ENCODE assay signal across 1 cellular context in genomic region chr10:98461500-98461842, GRCh38.
TF ChIP-seq lines count a peak whose summit lies in the region.

No MANE protein-coding gene starts in this region.

TF ChIP-seq in HepG2, 621 proteins besides CTCF, POLR2A, EP300 and RAD21:
- no peak for TF ChIP-seq ZSCAN29 (CRISPR knock-in tag; conservative IDR thresholded peaks at IDR 0.05)
- no peak for TF ChIP-seq NR1H2 (CRISPR knock-in tag; IDR thresholded peaks at IDR 0.05; ENCODE audit: borderline replicate concordance, low read depth)
- no peak for TF ChIP-seq KDM3A (CRISPR knock-in tag; IDR thresholded peaks at IDR 0.05; ENCODE audit: low read depth)
- no peak for TF ChIP-seq FOXM1 (CRISPR knock-in tag; IDR thresholded peaks at IDR 0.05)
- no peak for TF ChIP-seq RBM22 (optimal IDR thresholded peaks at IDR 0.05; ENCODE audit: low read length)
- no peak for TF ChIP-seq MEIS2 (CRISPR knock-in tag; IDR thresholded peaks at IDR 0.05)
- TF ChIP-seq HHEX (CRISPR knock-in tag; IDR thresholded peaks at IDR 0.05), result no peak
- no peak for TF ChIP-seq NCOR1 (IDR thresholded peaks at IDR 0.05; ENCODE audit: borderline replicate concordance, low read length)
- no peak for TF ChIP-seq BRD4 (CRISPR knock-in tag; IDR thresholded peaks at IDR 0.05)
- no peak for TF ChIP-seq SOX6 (IDR thresholded peaks at IDR 0.05)
- no peak for TF ChIP-seq SOX6 (CRISPR knock-in tag; IDR thresholded peaks at IDR 0.05)
- no peak for TF ChIP-seq ZKSCAN5 (CRISPR knock-in tag; IDR thresholded peaks at IDR 0.05)
- no peak for TF ChIP-seq ZXDC (CRISPR knock-in tag; IDR thresholded peaks at IDR 0.05)
- TF ChIP-seq NFE2L1 (CRISPR knock-in tag; IDR thresholded peaks at IDR 0.05; ENCODE audit: borderline replicate concordance), result no peak
- TF ChIP-seq ZNF570 (CRISPR knock-in tag; IDR thresholded peaks at IDR 0.05; ENCODE audit: borderline replicate concordance), result no peak
- TF ChIP-seq ZNF317 (CRISPR knock-in tag; IDR thresholded peaks at IDR 0.05), result no peak
